ENCODE assay signal across 23 cellular contexts in genomic region chr9:128080218-128080617, GRCh38. TPM values are rescaled to one million over a fixed set of nuclear protein-coding genes. Genes with fewer than 3 reads are reported as not detected.
DNase-seq lines count a peak whose midpoint lies in the region; ATAC-seq and TF ChIP-seq lines count a peak whose summit lies in the region.
"Had no signal": no experiment of that assay in that cellular context is flagged by ENCODE, and none has a peak within 500 bp of the region (broad histone marks: within the 10 kb centered on the region; RNA-seq: fewer than 3 reads in every experiment).

No MANE protein-coding gene starts in this region.

- no peak overlapping the region for H3K4me3 Mint-ChIP-seq in dendritic cell treated with granulocyte-macrophage colony-stimulating factor and Interleukin-4, amounts not matched to agents 40 ng/mL and 50 ng/mL, for 4 days
- H3K4me3 Mint-ChIP-seq: activated B cell treated with CpG ODN at 0.5 μM for 24 hours; activated CD8-positive, alpha-beta T cell treated with anti-CD3 and anti-CD28 coated beads, Interleukin-2, amount 10 ng/mL, durations not matched to agents 7 days and 5 days; activated T-cell treated with anti-CD3 and anti-CD28 coated beads, Interleukin-2, amount 50 U/mL, for 24 hours; effector memory CD8-positive, alpha-beta T cell had no signal

- no peaks in the 10 kb centered on the region for H3K36me3 ChIP-seq in HEK293 (ENCODE audit: control insufficient read depth in 2 of 2, insufficient read depth in 1 of 2, low read length in 2 of 2)
- peaks cover 0 to 9% of the 10 kb centered on the region in 2 donors for H3K36me3 ChIP-seq in neuronal stem cell (replicated peaks in 1 of 2; ENCODE audit: control insufficient read depth in 2 of 2, insufficient read depth in 2 of 2, low read length in 2 of 2)
- no peaks in the 10 kb centered on the region for H3K36me3 ChIP-seq in transverse colon
- peaks cover 0 to 2% of the 10 kb centered on the region in 2 experiments for H3K36me3 ChIP-seq in trophoblast cell (ENCODE audit: control insufficient read depth in 1 of 2, insufficient read depth in 2 of 2, low read length in 2 of 2)
- H3K36me3 ChIP-seq: ascending aorta, neutrophil, right atrium auricular region, thoracic aorta had no signal

- CTCF ChIA-PET in HEK293 (lab: Yijun Ruan, JAX), result interaction anchor here (0.6 to 1.3 kb wide), 4 partner anchors 12 to 61 kb away, joined by 3 to 11 read pairs (median 6); no protein-coding TSS in a partner anchor

- peaks cover 57% of the 10 kb centered on the region for H3K4me1 Mint-ChIP-seq in dendritic cell treated with granulocyte-macrophage colony-stimulating factor and Interleukin-4, amounts not matched to agents 40 ng/mL and 50 ng/mL, for 4 days (ENCODE audit: low read depth)

- no CpG with 5 or more reads among the region's 5 CpGs for WGBS in neuronal stem cell (ENCODE audit: extremely low coverage in 2 of 2, insufficient read length in 2 of 2, insufficient replicate concordance in 1 of 2), 2 donors
- 92 to 98% methylated on average over 5 of the region's 5 CpGs for WGBS in transverse colon (ENCODE audit: low coverage in 1 of 2), 2 donors
- WGBS in trophoblast cell (ENCODE audit: extremely low coverage, insufficient coverage, insufficient read length), result no CpG with 5 or more reads among the region's 5 CpGs

- no peaks in the 10 kb centered on the region for H3K9me3 Mint-ChIP-seq in dendritic cell treated with granulocyte-macrophage colony-stimulating factor and Interleukin-4, amounts not matched to agents 40 ng/mL and 50 ng/mL, for 4 days
- H3K9me3 Mint-ChIP-seq: activated B cell treated with CpG ODN at 0.5 μM for 24 hours; activated T-cell treated with anti-CD3 and anti-CD28 coated beads, Interleukin-2, amount 50 U/mL, for 24 hours; effector memory CD8-positive, alpha-beta T cell had no signal

- TF ChIP-seq EP300 in transverse colon (IDR thresholded peaks at IDR 0.05; ENCODE audit: low read depth), result no peak

- H2BK15ac ChIP-seq in neuronal stem cell (ENCODE audit: low read length), result no peak overlapping the region

- H2AK5ac ChIP-seq in neuronal stem cell (ENCODE audit: low read depth, low read length) (no peak overlapping the region), trophoblast cell (ENCODE audit: low read length) (no peak overlapping the region)

- H2AFZ ChIP-seq in neuronal stem cell (ENCODE audit: low read length) (no peak overlapping the region), trophoblast cell (ENCODE audit: insufficient read depth, low read length, poor library complexity) (no peak overlapping the region)

- H3K36me3 Mint-ChIP-seq in dendritic cell treated with granulocyte-macrophage colony-stimulating factor and Interleukin-4, amounts not matched to agents 40 ng/mL and 50 ng/mL, for 4 days (ENCODE audit: low read depth), result peaks cover 28% of the 10 kb centered on the region

- H3K27ac Mint-ChIP-seq in dendritic cell treated with granulocyte-macrophage colony-stimulating factor and Interleukin-4, amounts not matched to agents 40 ng/mL and 50 ng/mL, for 4 days, result peak overlapping the region; percentile 63
- H3K27ac Mint-ChIP-seq: activated B cell treated with CpG ODN at 0.5 μM for 24 hours had no signal

- H3K9me3 ChIP-seq in HEK293 (ENCODE audit: control insufficient read depth, insufficient read depth, low read depth, low read length) (no peaks in the 10 kb centered on the region), neuronal stem cell (replicated peaks in 1 of 2; ENCODE audit: control insufficient read depth in 2 of 2, insufficient read depth in 1 of 2, low read depth in 1 of 2, low read length in 2 of 2) (peaks cover 0 to 4% of the 10 kb centered on the region in 2 donors), transverse colon (no peaks in the 10 kb centered on the region), trophoblast cell (ENCODE audit: insufficient read depth, low read depth, low read length) (no peaks in the 10 kb centered on the region)
- H3K9me3 ChIP-seq: ascending aorta, mucosa of descending colon, neutrophil, right atrium auricular region, SK-N-SH, thoracic aorta had no signal

- H3K79me2 ChIP-seq in trophoblast cell (ENCODE audit: control insufficient read depth, insufficient read depth, low read length, poor library complexity), result no peaks in the 10 kb centered on the region

- H3K23ac ChIP-seq in neuronal stem cell (ENCODE audit: low read depth, low read length, poor library complexity) (no peak overlapping the region), trophoblast cell (ENCODE audit: low read length) (no peak overlapping the region)

- H3K18ac ChIP-seq in neuronal stem cell (ENCODE audit: low read length) (no peak overlapping the region), trophoblast cell (ENCODE audit: low read length) (no peak overlapping the region)

- no peak for ATAC-seq in left ventricle myocardium superior
- ATAC-seq: activated CD8-positive, alpha-beta T cell treated with anti-CD3 and anti-CD28 coated beads, Interleukin-2, amount 10 ng/mL, durations not matched to agents 7 days and 5 days; effector memory CD8-positive, alpha-beta T cell; mucosa of descending colon had no signal

- H3K27me3 Mint-ChIP-seq in dendritic cell treated with granulocyte-macrophage colony-stimulating factor and Interleukin-4, amounts not matched to agents 40 ng/mL and 50 ng/mL, for 4 days, result no peaks in the 10 kb centered on the region
- H3K27me3 Mint-ChIP-seq: activated B cell treated with CpG ODN at 0.5 μM for 24 hours; activated T-cell treated with anti-CD3 and anti-CD28 coated beads, Interleukin-2, amount 50 U/mL, for 24 hours; effector memory CD8-positive, alpha-beta T cell had no signal

- H3K4me1 ChIP-seq in HEK293 (ENCODE audit: control insufficient read depth, insufficient read depth, low read length) (no peaks in the 10 kb centered on the region), neuronal stem cell (ENCODE audit: control insufficient read depth in 2 of 2, insufficient read depth in 1 of 2, low read depth in 1 of 2, low read length in 2 of 2) (peaks cover 15 to 16% of the 10 kb centered on the region in 2 donors), transverse colon (peaks cover 37 to 80% (median 45%) of the 10 kb centered on the region in 4 donors), trophoblast cell (ENCODE audit: control insufficient read depth in 1 of 2, insufficient read depth in 2 of 2, low read length in 2 of 2) (peaks cover 12 to 21% of the 10 kb centered on the region in 2 experiments)

- H4K91ac ChIP-seq in neuronal stem cell (ENCODE audit: low read depth, low read length, poor library complexity) (no peak overlapping the region), trophoblast cell (ENCODE audit: low read depth, low read length) (no peak overlapping the region)

- no peak overlapping the region for H3K4me3 ChIP-seq in HEK293 (ENCODE audit: low read depth, low read length)
- no peak overlapping the region for H3K4me3 ChIP-seq in neuronal stem cell (ENCODE audit: low read length in 2 of 2)
- no peak overlapping the region for H3K4me3 ChIP-seq in transverse colon
- no peak overlapping the region for H3K4me3 ChIP-seq in trophoblast cell (ENCODE audit: low read depth, low read length)
- H3K4me3 ChIP-seq: ascending aorta, mucosa of descending colon, right atrium auricular region, thoracic aorta had no signal

- TF ChIP-seq POLR2A in transverse colon (IDR thresholded peaks at IDR 0.05), result no peak

- no peak overlapping the region for H2BK12ac ChIP-seq in neuronal stem cell (ENCODE audit: low read length)
- no peak overlapping the region for H2BK12ac ChIP-seq in trophoblast cell (ENCODE audit: low read length)

- in situ Hi-C loops in transverse colon (cut with MboI; ENCODE audit: low pct_ligation_motif_present in 1 of 4, low pct_unique_long_range_greater_than_20kb in 1 of 4, low sequenced_read_pairs in 3 of 4), result no loop called here

- H2BK120ac ChIP-seq in neuronal stem cell (ENCODE audit: low read depth, low read length), result no peak overlapping the region
- H2BK120ac ChIP-seq in trophoblast cell (ENCODE audit: insufficient read depth, low read length, poor library complexity), result no peak overlapping the region

- POLR2A ChIA-PET in HEK293 (lab: Yijun Ruan, JAX), result interaction anchor here (0.6 to 1.1 kb wide), 2 partner anchors 13 to 30 kb away, joined by 3 to 4 read pairs; partner anchors contain the start of gene NAIF1

- H3K4ac ChIP-seq in neuronal stem cell (ENCODE audit: low read length) (no peak overlapping the region), trophoblast cell (ENCODE audit: low read depth, low read length) (no peak overlapping the region)

- H3K4me2 ChIP-seq in neuronal stem cell (ENCODE audit: insufficient read depth, low read length, poor library complexity, severe bottlenecking) (no peak overlapping the region), trophoblast cell (ENCODE audit: low read length) (no peak overlapping the region)

- intact Hi-C loops in dendritic cell treated with granulocyte-macrophage colony-stimulating factor and Interleukin-4, amounts not matched to agents 40 ng/mL and 50 ng/mL, for 4 days (cut with micrococcal nuclease), result loop anchor here (5.0 kb wide), 1 partner anchor 43 kb away; no protein-coding TSS in a partner anchor
- intact Hi-C loops in transverse colon (cut with DNase I; ENCODE audit: low total_unique reads) (no loop called here), left ventricle myocardium superior (cut with micrococcal nuclease) (no loop called here)

- TF ChIP-seq CTCF in HEK293 (tag by site-specific recombination; IDR thresholded peaks at IDR 0.05) (no peak), transverse colon (IDR thresholded peaks at IDR 0.05) (no peak)

- H3K14ac ChIP-seq in neuronal stem cell (ENCODE audit: low read length) (no peak overlapping the region), trophoblast cell (ENCODE audit: low read length) (no peak overlapping the region)

- H3K9ac ChIP-seq in neuronal stem cell (ENCODE audit: low read depth, low read length, poor library complexity) (no peak overlapping the region), trophoblast cell (ENCODE audit: low read length) (no peak overlapping the region)
- H3K9ac ChIP-seq: SK-N-SH had no signal

- H3K79me1 ChIP-seq in neuronal stem cell (ENCODE audit: low read depth, low read length) (no peaks in the 10 kb centered on the region), trophoblast cell (ENCODE audit: low read length) (peaks cover 5% of the 10 kb centered on the region)

- H4K8ac ChIP-seq in neuronal stem cell (ENCODE audit: low read depth, low read length) (no peak overlapping the region), trophoblast cell (ENCODE audit: low read depth, low read length) (no peak overlapping the region)

- H3K27me3 ChIP-seq in neuronal stem cell (ENCODE audit: control insufficient read depth in 3 of 3, insufficient read depth in 3 of 3, low read depth in 1 of 3, low read length in 3 of 3), result no peaks in the 10 kb centered on the region
- H3K27me3 ChIP-seq in transverse colon, result no peaks in the 10 kb centered on the region
- no peaks in the 10 kb centered on the region for H3K27me3 ChIP-seq in trophoblast cell (ENCODE audit: insufficient read depth, low read length)
- H3K27me3 ChIP-seq: ascending aorta, neutrophil, right atrium auricular region had no signal

- H3K27ac ChIP-seq in HEK293 (ENCODE audit: extremely low read depth, low read depth, low read length) (no peak overlapping the region), neuronal stem cell (replicated peaks; ENCODE audit: low read length) (peak overlapping the region; percentile 93), transverse colon (peak overlapping the region; percentile 85 to 89 (median 86)), trophoblast cell (ENCODE audit: low read depth, low read length) (no peak overlapping the region)
- H3K27ac ChIP-seq: neutrophil had no signal

- DNase-seq in neuronal stem cell (ENCODE audit: low spot score), result no peak
- no peak for DNase-seq in transverse colon
- DNase-seq in NCI-H2029 treated with DMSO at 0.1 percent for 48 hours (lab: John Stamatoyannopoulos, UW), result no peak
- no peak for DNase-seq in left ventricle myocardium superior
- no peak for DNase-seq in trophoblast cell
- no peak for DNase-seq in hippocampal formation (lab: John Stamatoyannopoulos, UW)
- DNase-seq: activated B cell treated with CpG ODN at 0.5 μM for 24 hours; activated CD8-positive, alpha-beta T cell treated with anti-CD3 and anti-CD28 coated beads, Interleukin-2, amount 10 ng/mL, durations not matched to agents 7 days and 5 days; activated naive CD4-positive, alpha-beta T cell treated with Interleukin-2 at 50 U/mL for 16 hours; activated T-cell treated with anti-CD3 and anti-CD28 coated beads, Interleukin-2, amount 50 U/mL, for 24 hours; effector memory CD8-positive, alpha-beta T cell; HCEC 1CT; NCI-H1092 treated with DMSO at 0.1 percent for 48 hours; NCI-H2081 treated with DMSO at 0.1 percent for 48 hours; NCI-H446 treated with DMSO at 0.1 percent for 48 hours; SK-N-SH had no signal

- H4K12ac ChIP-seq in trophoblast cell (ENCODE audit: low read depth, low read length), result no peak overlapping the region

- no peak overlapping the region for H2BK5ac ChIP-seq in neuronal stem cell (ENCODE audit: low read length)
- H2BK5ac ChIP-seq in trophoblast cell (ENCODE audit: low read depth, low read length, poor library complexity), result no peak overlapping the region

RNA-seq across cellular contexts. Expression of gene SLC25A25, which starts 12.2 kb away (rescaled TPM):
- polyA plus RNA-seq in neuronal stem cell (2013, experiment 1 of 2), result 7.8 TPM
- polyA plus RNA-seq in neuronal stem cell (2013, experiment 2 of 2), result 7.4 TPM
- 10 to 100 TPM; 25.5 to 35.5 (median 32.5) TPM for total RNA-seq in transverse colon
- 4.8 TPM for total RNA-seq in left ventricle myocardium superior
- polyA plus RNA-seq in trophoblast cell (2013), result 10.2 and 11.5 TPM in 2 replicates

RNA-seq across cellular contexts. Expression of gene NAIF1, which starts 13.1 kb away (rescaled TPM):
- 6.9 TPM for polyA plus RNA-seq in neuronal stem cell (2013, experiment 1 of 2)
- polyA plus RNA-seq in neuronal stem cell (2013, experiment 2 of 2), result 7.8 TPM
- 10 to 100 TPM in 3 of 4 donors, under 1 TPM in 1; 0.60 to 23.2 (median 14.0) TPM for total RNA-seq in transverse colon
- total RNA-seq in left ventricle myocardium superior, result 4.7 TPM
- 6.6 and 7.1 TPM in 2 replicates for polyA plus RNA-seq in trophoblast cell (2013)

RNA-seq across cellular contexts. Expression of gene PTGES2, which starts 47.3 kb away (rescaled TPM):
- 19.0 TPM for polyA plus RNA-seq in neuronal stem cell (2013, experiment 1 of 2)
- polyA plus RNA-seq in neuronal stem cell (2013, experiment 2 of 2), result 21.6 TPM
- total RNA-seq in transverse colon (100 to 1,000 TPM; 109 to 434 (median 164) TPM), left ventricle myocardium superior (157 TPM)
- 24.0 and 25.6 TPM in 2 replicates for polyA plus RNA-seq in trophoblast cell (2013)

Comparison
In these comparisons a context has a peak if more than half of its experiments do, and no peak if none do; other contexts are left out.
1. H3K27ac ChIP-seq: peak in neuronal stem cell (single experiment) and transverse colon (4 of 4); none in HEK293 (single experiment) and trophoblast cell (single experiment).